In the genomic region with DNA sequence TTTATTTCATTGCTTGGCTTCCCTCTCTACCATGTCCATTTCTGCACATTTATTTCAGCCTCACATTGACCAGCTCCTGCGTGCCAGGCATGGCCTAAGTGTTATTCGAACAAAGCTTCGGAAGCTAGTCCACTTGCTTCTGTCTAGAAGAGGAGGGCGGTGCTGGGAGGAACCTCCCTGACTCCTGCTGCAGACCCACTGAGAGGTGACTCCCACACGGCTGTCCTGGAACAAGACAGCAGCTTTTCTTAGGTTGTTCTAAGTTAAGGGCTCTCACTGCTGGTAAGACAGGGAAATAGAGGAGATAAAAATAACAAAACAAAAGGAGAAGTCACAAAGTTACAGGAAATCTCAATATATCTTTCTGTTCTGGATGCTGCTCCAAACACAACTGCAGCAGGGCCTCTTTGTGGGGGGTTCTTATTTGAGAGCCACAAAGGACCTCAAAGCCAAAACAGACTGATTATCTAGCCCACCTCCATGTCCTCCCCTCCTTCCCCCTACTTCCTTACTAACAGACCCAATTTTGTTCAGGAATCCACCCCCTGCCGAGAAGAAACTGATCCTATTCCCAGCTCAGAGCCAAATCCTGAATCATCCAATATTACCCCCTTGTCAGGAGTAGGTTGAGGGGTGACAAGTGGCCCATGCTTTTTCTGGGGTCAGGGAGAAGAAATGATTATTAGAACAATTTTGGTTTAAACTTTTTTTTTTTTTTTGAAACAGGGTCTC, we compare ENCODE assay signal across 21 cellular contexts. TPM values are rescaled to one million over a fixed set of nuclear protein-coding genes. Genes with fewer than 3 reads are reported as not detected.
DNase-seq lines count a peak whose midpoint lies in the region; FAIRE-seq and TF ChIP-seq lines count a peak whose summit lies in the region.
"Had no signal": no experiment of that assay in that cellular context is flagged by ENCODE, and none has a peak within 500 bp of the region (broad histone marks: within the 10 kb centered on the region; RNA-seq: fewer than 3 reads in every experiment).

No MANE protein-coding gene starts in this region.

- no peak for FAIRE-seq in D721Med (lab: Jason Lieb, UNC)
- FAIRE-seq: bronchial epithelial cell had no signal

- H3K27me3 Mint-ChIP-seq in chondrocyte (ENCODE audit: low read depth) (no peaks in the 10 kb centered on the region), neural progenitor cell (ENCODE audit: insufficient read depth, low read depth) (peaks cover 10% of the 10 kb centered on the region)
- H3K27me3 Mint-ChIP-seq in activated naive CD4-positive, alpha-beta T cell treated with anti-CD3 and anti-CD28 coated beads, Interleukin-2, amount 10 ng/mL, durations not matched to agents 7 days and 5 days = peaks cover 46% of the 10 kb centered on the region
- peaks cover 15% of the 10 kb centered on the region for H3K27me3 Mint-ChIP-seq in activated naive CD4-positive, alpha-beta T cell treated with anti-CD3 and anti-CD28 coated beads for 36 hours (ENCODE audit: low read depth)

- H3K9me3 Mint-ChIP-seq in chondrocyte (ENCODE audit: low read depth) (no peaks in the 10 kb centered on the region), neural progenitor cell (no peaks in the 10 kb centered on the region)
- no peaks in the 10 kb centered on the region for H3K9me3 Mint-ChIP-seq in activated naive CD4-positive, alpha-beta T cell treated with anti-CD3 and anti-CD28 coated beads, Interleukin-2, amount 10 ng/mL, durations not matched to agents 7 days and 5 days
- H3K9me3 Mint-ChIP-seq in activated naive CD4-positive, alpha-beta T cell treated with anti-CD3 and anti-CD28 coated beads for 36 hours = no peaks in the 10 kb centered on the region
- H3K9me3 Mint-ChIP-seq: activated naive CD8-positive, alpha-beta T cell treated with anti-CD3 and anti-CD28 coated beads, Interleukin-2, amount 10 ng/mL, durations not matched to agents 7 days and 5 days; activated T-helper 1 cell treated with anti-CD3 and anti-CD28 coated beads, Interleukin-12 subunit alpha, Interleukin-12 subunit beta, Interleukin-2, Interleukin-4 antibody, amounts not matched to agents 30 ng/mL and 10 ng/mL and 1 ng/mL, durations not matched to agents 14 hours and 24 hours and 36 hours; mesothelial cell of epicardium had no signal

- no peak for TF ChIP-seq CTCF in chondrocyte (IDR thresholded peaks at IDR 0.05)
- TF ChIP-seq CTCF in neural progenitor cell (IDR thresholded peaks at IDR 0.05) = no peak
- no peak for TF ChIP-seq CTCF in D721Med (IDR thresholded peaks at IDR 0.05; ENCODE audit: insufficient read depth, missing control alignments)

- peak overlapping the region; percentile 52 for H3K4me2 ChIP-seq in neural progenitor cell
- H3K4me2 ChIP-seq: KMS-11 had no signal

- H3K9me3 ChIP-seq in neural progenitor cell (ENCODE audit: low read depth) = no peaks in the 10 kb centered on the region
- H3K9me3 ChIP-seq: gastroesophageal sphincter had no signal

- no peaks in the 10 kb centered on the region for H3K36me3 ChIP-seq in H7 (replicated peaks; ENCODE audit: control insufficient read depth, insufficient read depth, low read length)
- H3K36me3 ChIP-seq in neural progenitor cell = no peaks in the 10 kb centered on the region
- H3K36me3 ChIP-seq: gastroesophageal sphincter had no signal

- H3K9ac ChIP-seq in neural progenitor cell = no peak overlapping the region
- H3K9ac ChIP-seq: KMS-11 had no signal

- H3K27me3 ChIP-seq in H7 (ENCODE audit: control insufficient read depth, insufficient read depth, low read length) (no peaks in the 10 kb centered on the region; the same call in 1 of the 2 replicates), neural progenitor cell (no peaks in the 10 kb centered on the region)

- no peaks in the 10 kb centered on the region for H3K79me2 ChIP-seq in neural progenitor cell (ENCODE audit: low read depth)

- no peak overlapping the region for H3K4me3 Mint-ChIP-seq in chondrocyte (ENCODE audit: unreplicated experiment)
- no peak overlapping the region for H3K4me3 Mint-ChIP-seq in neural progenitor cell
- no peak overlapping the region for H3K4me3 Mint-ChIP-seq in activated naive CD4-positive, alpha-beta T cell treated with anti-CD3 and anti-CD28 coated beads, Interleukin-2, amount 10 ng/mL, durations not matched to agents 7 days and 5 days
- H3K4me3 Mint-ChIP-seq in activated naive CD4-positive, alpha-beta T cell treated with anti-CD3 and anti-CD28 coated beads for 36 hours = no peak overlapping the region
- H3K4me3 Mint-ChIP-seq: activated naive CD8-positive, alpha-beta T cell treated with anti-CD3 and anti-CD28 coated beads, Interleukin-2, amount 10 ng/mL, durations not matched to agents 7 days and 5 days; activated T-helper 1 cell treated with anti-CD3 and anti-CD28 coated beads, Interleukin-12 subunit alpha, Interleukin-12 subunit beta, Interleukin-2, Interleukin-4 antibody, amounts not matched to agents 30 ng/mL and 10 ng/mL and 1 ng/mL, durations not matched to agents 14 hours and 24 hours and 36 hours; mesothelial cell of epicardium had no signal

- H3K27ac Mint-ChIP-seq in chondrocyte (ENCODE audit: unreplicated experiment) (peak overlapping the region; percentile 15), neural progenitor cell (peak overlapping the region; percentile 78)
- no peak overlapping the region for H3K27ac Mint-ChIP-seq in activated naive CD4-positive, alpha-beta T cell treated with anti-CD3 and anti-CD28 coated beads, Interleukin-2, amount 10 ng/mL, durations not matched to agents 7 days and 5 days
- H3K27ac Mint-ChIP-seq in activated naive CD4-positive, alpha-beta T cell treated with anti-CD3 and anti-CD28 coated beads for 36 hours = no peak overlapping the region
- H3K27ac Mint-ChIP-seq: activated naive CD8-positive, alpha-beta T cell treated with anti-CD3 and anti-CD28 coated beads, Interleukin-2, amount 10 ng/mL, durations not matched to agents 7 days and 5 days; activated T-helper 1 cell treated with anti-CD3 and anti-CD28 coated beads, Interleukin-12 subunit alpha, Interleukin-12 subunit beta, Interleukin-2, Interleukin-4 antibody, amounts not matched to agents 30 ng/mL and 10 ng/mL and 1 ng/mL, durations not matched to agents 14 hours and 24 hours and 36 hours; mesothelial cell of epicardium had no signal

- no peak overlapping the region for H3K27ac ChIP-seq in neural progenitor cell
- H3K27ac ChIP-seq: epithelial cell of prostate, gastroesophageal sphincter, KMS-11 had no signal

- peak overlapping the region; percentile 6 for H2AFZ ChIP-seq in neural progenitor cell (replicated peaks)

- H3K36me3 Mint-ChIP-seq in chondrocyte (ENCODE audit: low read depth) (no peaks in the 10 kb centered on the region), neural progenitor cell (no peaks in the 10 kb centered on the region)
- no peaks in the 10 kb centered on the region for H3K36me3 Mint-ChIP-seq in activated naive CD4-positive, alpha-beta T cell treated with anti-CD3 and anti-CD28 coated beads, Interleukin-2, amount 10 ng/mL, durations not matched to agents 7 days and 5 days
- no peaks in the 10 kb centered on the region for H3K36me3 Mint-ChIP-seq in activated naive CD4-positive, alpha-beta T cell treated with anti-CD3 and anti-CD28 coated beads for 36 hours (ENCODE audit: low read depth)
- H3K36me3 Mint-ChIP-seq: activated naive CD8-positive, alpha-beta T cell treated with anti-CD3 and anti-CD28 coated beads, Interleukin-2, amount 10 ng/mL, durations not matched to agents 7 days and 5 days; mesothelial cell of epicardium had no signal

- H3K4me3 ChIP-seq in H7 (ENCODE audit: insufficient read depth, low read depth, low read length) (no peak overlapping the region), neural progenitor cell (no peak overlapping the region)
- H3K4me3 ChIP-seq: gastroesophageal sphincter had no signal

- CTCF ChIA-PET in activated naive CD4-positive, alpha-beta T cell treated with anti-CD3 and anti-CD28 coated beads, Interleukin-2, amount 10 ng/mL, durations not matched to agents 7 days and 5 days (lab: Charles Lee) = interaction anchor here (1.2 kb wide), 1 partner anchor 9 kb away, joined by 3 read pairs; no protein-coding TSS in a partner anchor
- CTCF ChIA-PET in activated naive CD4-positive, alpha-beta T cell treated with anti-CD3 and anti-CD28 coated beads for 36 hours (lab: Charles Lee) = interaction anchor here (1.7 to 1.8 kb wide), 2 partner anchors 40 to 158 kb away, joined by 4 to 6 read pairs; no protein-coding TSS in a partner anchor

- DNase-seq in H7 (peak; percentile 3), NOMO-1 (lab: John Stamatoyannopoulos, UW; ENCODE audit: unreplicated experiment in 2 of 2) (peak; percentile 54 to 68), chondrocyte (ENCODE audit: low spot score) (no peak), neural progenitor cell (ENCODE audit: low spot score) (peak; percentile 51), D721Med (ENCODE audit: insufficient read length, low spot score) (no peak)
- no peak for DNase-seq in activated naive CD4-positive, alpha-beta T cell treated with anti-CD3 and anti-CD28 coated beads, Interleukin-2, amount 10 ng/mL, durations not matched to agents 7 days and 5 days
- no peak for DNase-seq in activated naive CD4-positive, alpha-beta T cell treated with anti-CD3 and anti-CD28 coated beads for 36 hours
- DNase-seq: activated CD4-positive, alpha-beta T cell treated with anti-CD3 and anti-CD28 coated beads for 1 hour; activated naive CD8-positive, alpha-beta T cell treated with anti-CD3 and anti-CD28 coated beads, Interleukin-2, amount 10 ng/mL, durations not matched to agents 7 days and 5 days; dermis blood vessel endothelial cell; DND-41; NCI-H1417; NCI-H524 treated with DMSO at 0.1 percent for 48 hours; OCI-M1; SHP77 treated with DMSO at 0.1 percent for 48 hours had no signal

- no peaks in the 10 kb centered on the region for H4K20me1 ChIP-seq in neural progenitor cell (ENCODE audit: low read depth)

- intact Hi-C loops in activated naive CD4-positive, alpha-beta T cell treated with anti-CD3 and anti-CD28 coated beads for 36 hours (cut with micrococcal nuclease) = no loop called here

- H3F3A ChIP-seq in neural progenitor cell (ENCODE audit: low read depth) = no peaks in the 10 kb centered on the region

- peaks cover 9% of the 10 kb centered on the region for H3K4me1 ChIP-seq in neural progenitor cell
- H3K4me1 ChIP-seq: gastroesophageal sphincter had no signal

- H3K4me1 Mint-ChIP-seq in chondrocyte (ENCODE audit: low read depth) (peaks cover 29% of the 10 kb centered on the region), neural progenitor cell (peaks cover 29% of the 10 kb centered on the region)
- H3K4me1 Mint-ChIP-seq in activated naive CD4-positive, alpha-beta T cell treated with anti-CD3 and anti-CD28 coated beads, Interleukin-2, amount 10 ng/mL, durations not matched to agents 7 days and 5 days = no peaks in the 10 kb centered on the region
- no peaks in the 10 kb centered on the region for H3K4me1 Mint-ChIP-seq in activated naive CD4-positive, alpha-beta T cell treated with anti-CD3 and anti-CD28 coated beads for 36 hours (ENCODE audit: low read depth)
- H3K4me1 Mint-ChIP-seq: activated naive CD8-positive, alpha-beta T cell treated with anti-CD3 and anti-CD28 coated beads, Interleukin-2, amount 10 ng/mL, durations not matched to agents 7 days and 5 days had no signal

RNA-seq across cellular contexts. Expression of gene KCNIP1, which starts 28.4 kb away (rescaled TPM):
- total RNA-seq in H7 (2014; rRNA removed; shearing (Covaris generic)) = 0.33 and 0.48 TPM in 2 replicates
- total RNA-seq in chondrocyte = 7.7 to 12.0 TPM (median 8.7 TPM) in 3 replicates
- total RNA-seq in neural progenitor cell (ENCODE audit: low replicate concordance) = 2.4 and 2.8 TPM in 2 replicates
- not detected for total RNA-seq in activated naive CD4-positive, alpha-beta T cell treated with anti-CD3 and anti-CD28 coated beads for 36 hours
- total RNA-seq: activated naive CD8-positive, alpha-beta T cell treated with anti-CD3 and anti-CD28 coated beads, Interleukin-2, amount 10 ng/mL, durations not matched to agents 7 days and 5 days; activated T-helper 1 cell treated with anti-CD3 and anti-CD28 coated beads, Interleukin-12 subunit alpha, Interleukin-12 subunit beta, Interleukin-2, Interleukin-4 antibody, amounts not matched to agents 30 ng/mL and 10 ng/mL and 1 ng/mL, durations not matched to agents 14 hours and 24 hours and 36 hours had no signal

Comparison
In these comparisons a context has a peak if more than half of its experiments do, and no peak if none do; other contexts are left out.
1. DNase-seq: peak in H7 (single experiment), NOMO-1 (2 of 2) and neural progenitor cell (single experiment); none in chondrocyte (single experiment), D721Med (single experiment), activated naive CD4-positive, alpha-beta T cell treated with anti-CD3 and anti-CD28 coated beads, Interleukin-2, amount 10 ng/mL, durations not matched to agents 7 days and 5 days (single experiment) and activated naive CD4-positive, alpha-beta T cell treated with anti-CD3 and anti-CD28 coated beads for 36 hours (single experiment).
2. H3K27ac Mint-ChIP-seq: peak in chondrocyte (single experiment) and neural progenitor cell (single experiment); none in activated naive CD4-positive, alpha-beta T cell treated with anti-CD3 and anti-CD28 coated beads, Interleukin-2, amount 10 ng/mL, durations not matched to agents 7 days and 5 days (single experiment) and activated naive CD4-positive, alpha-beta T cell treated with anti-CD3 and anti-CD28 coated beads for 36 hours (single experiment).